In genomic region chr13:44331912-44332840, GRCh38 we compare ENCODE assay signal across 8 cellular contexts. TPM values are rescaled to one million over a fixed set of nuclear protein-coding genes. Genes with fewer than 3 reads are reported as not detected.
DNase-seq lines count a peak whose midpoint lies in the region; ATAC-seq and TF ChIP-seq lines count a peak whose summit lies in the region.

No MANE protein-coding gene starts in this region.

- no peaks in the 10 kb centered on the region for H3K27me3 Mint-ChIP-seq in chondrocyte (ENCODE audit: low read depth)
- H3K27me3 Mint-ChIP-seq in nephron (ENCODE audit: low read depth) = peaks cover 6% of the 10 kb centered on the region

- H3K4me1 Mint-ChIP-seq in chondrocyte (ENCODE audit: low read depth) = peaks cover 26% of the 10 kb centered on the region
- peaks cover 39% of the 10 kb centered on the region for H3K4me1 Mint-ChIP-seq in nephron

- POLR2A ChIA-PET in BJ (lab: Charles Lee) = interaction anchor here (0.6 kb wide), 1 partner anchor 85 kb away, joined by 27 read pairs; no protein-coding TSS in a partner anchor

- DNase-seq in BJ (ENCODE audit: low read depth) (peak; percentile 39), NCI-H2171 (lab: John Stamatoyannopoulos, UW) (peak; percentile 62), chondrocyte (ENCODE audit: low spot score) (no peak), SKM-1 (lab: John Stamatoyannopoulos, UW; ENCODE audit: unreplicated experiment) (no peak)

- TF ChIP-seq CTCF in BJ (IDR thresholded peaks at IDR 0.05; ENCODE audit: insufficient read depth, low read depth, low read length) (no peak), chondrocyte (IDR thresholded peaks at IDR 0.05) (no peak), nephron (IDR thresholded peaks at IDR 0.05; ENCODE audit: unreplicated experiment in 3 of 3) (no peak)

- H3K9me3 Mint-ChIP-seq in chondrocyte (ENCODE audit: low read depth) (peaks cover 8% of the 10 kb centered on the region), nephron (peaks cover 14% of the 10 kb centered on the region)

- H3K27ac Mint-ChIP-seq in chondrocyte (ENCODE audit: unreplicated experiment) = peak overlapping the region; percentile 81
- H3K27ac Mint-ChIP-seq in nephron = peak overlapping the region; percentile 96 to 98 (median 97)

- H3K27me3 ChIP-seq in BJ (ENCODE audit: control insufficient read depth, insufficient read depth, low read length) = no peaks in the 10 kb centered on the region; the same call in 1 of the 2 replicates

- no peak overlapping the region for H3K4me3 ChIP-seq in BJ (ENCODE audit: low read depth, low read length)

- H3K36me3 ChIP-seq in BJ (ENCODE audit: control insufficient read depth, insufficient read depth, low read length) = no peaks in the 10 kb centered on the region

- no peaks in the 10 kb centered on the region for H3K36me3 Mint-ChIP-seq in chondrocyte (ENCODE audit: low read depth)
- H3K36me3 Mint-ChIP-seq in nephron (ENCODE audit: low read depth) = peaks cover 2% of the 10 kb centered on the region

- ATAC-seq in GM18909 (IDR thresholded peaks at IDR 0.05; ENCODE audit: poor library complexity, unreplicated experiment) = no peak
- no peak for ATAC-seq in HG03139 (IDR thresholded peaks at IDR 0.05; ENCODE audit: unreplicated experiment)
- no peak for ATAC-seq in HG02763 (IDR thresholded peaks at IDR 0.05; ENCODE audit: unreplicated experiment)

- H3K4me3 Mint-ChIP-seq in chondrocyte (ENCODE audit: unreplicated experiment) (peak overlapping the region; percentile 14), nephron (peak overlapping the region; percentile 5 to 15 (median 7))

- CTCF ChIA-PET in BJ (lab: Yijun Ruan, JAX) = interaction anchor here (0.8 to 2.2 kb wide), 6 partner anchors 9 to 141 kb away, joined by 3 to 6 read pairs (median 4); no protein-coding TSS in a partner anchor

RNA-seq across cellular contexts. Expression of gene SERP2, which starts 41.4 kb away (rescaled TPM):
- 5.4 and 6.4 TPM in 2 replicates for polyA plus RNA-seq in BJ (2011; rRNA removed)
- 0.41 and 2.4 TPM in 2 replicates for polyA minus RNA-seq in BJ (2011; rRNA and poly(A)+ RNA removed)
- total RNA-seq in chondrocyte = 6.7 to 9.5 TPM (median 8.5 TPM) in 3 replicates

Comparison
In these comparisons a context has a peak if more than half of its experiments do, and no peak if none do; other contexts are left out.
1. DNase-seq: peak in BJ (single experiment) and NCI-H2171 (single experiment); none in chondrocyte (single experiment) and SKM-1 (single experiment).